Comparison of ENCODE assay signal across 1 cellular context in the genomic region with DNA sequence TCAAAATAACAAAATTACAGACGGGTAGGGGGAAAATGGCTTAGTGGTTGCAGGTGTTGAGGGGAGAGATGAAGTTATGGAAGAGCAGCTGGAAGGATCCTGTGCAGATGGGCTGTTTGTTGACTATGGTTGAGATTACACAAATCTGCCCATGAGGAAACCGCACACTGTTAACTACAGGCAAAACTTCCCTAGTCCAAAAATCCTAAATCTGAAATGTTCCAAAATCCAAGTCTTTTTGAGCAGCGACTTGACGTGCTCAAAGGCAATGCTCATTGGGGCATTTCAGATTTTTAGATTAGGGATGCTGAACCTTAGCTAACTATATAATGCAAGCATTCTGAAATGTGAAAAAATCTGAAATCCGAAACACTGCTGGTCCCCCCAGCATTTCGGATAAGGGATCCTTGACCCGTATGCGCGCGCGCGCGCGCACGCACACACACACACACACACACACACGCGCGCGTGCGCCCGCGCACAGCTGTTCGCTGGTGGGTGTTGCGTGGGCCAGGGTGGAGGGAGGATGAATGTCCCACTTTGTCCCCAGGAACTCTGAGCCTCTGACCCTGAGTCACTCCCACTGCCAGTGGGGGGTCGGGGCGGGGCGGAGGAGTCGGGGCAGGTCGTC.
TF ChIP-seq lines count a peak whose summit lies in the region.

No MANE protein-coding gene starts in this region.

TF ChIP-seq in endothelial cell of umbilical vein, 7 proteins besides CTCF, POLR2A, EP300 and RAD21 (continued from another document):
- TF ChIP-seq GATA2 (IDR thresholded peaks at IDR 0.05; ENCODE audit: insufficient read depth, insufficient read length, low read depth, low read length) (no peak), JUN (IDR thresholded peaks at IDR 0.05; ENCODE audit: borderline replicate concordance, insufficient read depth, insufficient read length, low read depth) (no peak)
TF ChIP-seq in endothelial cell of umbilical vein: peak in this region for 1.
